8 cellular contexts compared by ENCODE assay signal in the genomic region with DNA sequence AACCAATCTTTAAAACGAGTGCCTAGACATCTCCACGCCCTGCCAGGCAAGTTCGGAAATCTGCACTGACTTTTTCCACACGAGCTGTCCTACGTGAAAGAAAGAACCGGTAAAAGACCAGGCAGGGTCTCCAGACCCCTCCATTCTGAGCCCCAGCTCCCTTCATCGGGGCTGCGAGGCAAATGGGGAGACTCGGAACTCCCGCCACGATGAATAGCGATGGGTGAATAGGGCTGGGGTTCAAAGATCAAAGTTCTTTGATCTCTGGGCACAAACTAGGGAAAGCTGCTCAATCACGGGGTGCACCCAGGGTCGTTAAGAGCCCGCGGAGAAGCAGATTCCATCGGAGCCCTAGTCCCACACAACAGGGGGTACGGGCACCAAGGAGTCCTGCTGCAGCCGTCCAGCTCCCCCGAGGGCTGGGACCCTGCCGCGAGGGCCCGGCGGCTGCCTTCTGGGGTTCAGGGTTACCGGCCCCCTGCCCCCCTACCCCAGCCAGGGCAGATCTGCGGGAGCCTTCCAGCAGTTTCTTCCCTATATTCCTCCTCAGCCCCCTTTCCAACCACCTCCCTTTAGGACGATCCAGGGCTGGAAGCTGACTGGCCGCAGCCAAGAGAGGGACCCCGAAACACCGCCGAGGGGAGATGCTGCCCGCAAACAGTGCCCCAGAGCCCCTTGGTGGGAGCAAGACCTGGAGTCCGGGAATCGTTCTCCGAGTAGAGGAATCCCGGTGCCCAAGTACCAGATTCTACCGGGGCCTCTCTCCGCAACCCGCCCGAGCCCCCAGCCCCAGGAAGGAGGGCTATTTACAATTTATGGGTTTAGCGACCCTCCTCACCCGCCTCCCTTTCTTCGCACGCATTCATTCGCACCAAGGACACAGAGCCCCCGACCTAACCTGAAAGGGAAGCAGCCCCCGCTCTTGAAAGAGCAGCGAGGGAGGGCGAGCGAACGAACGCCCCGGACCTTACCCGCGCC. TPM values are rescaled to one million over a fixed set of nuclear protein-coding genes. Genes with fewer than 3 reads are reported as not detected.
DNase-seq lines count a peak whose midpoint lies in the region; ATAC-seq, FAIRE-seq and TF ChIP-seq lines count a peak whose summit lies in the region.

No MANE protein-coding gene starts in this region.

- H3K9me3 ChIP-seq in A549 (no peaks in the 10 kb centered on the region), muscle layer of duodenum (ENCODE audit: control insufficient read depth in 1 of 2, low read length in 2 of 2) (no peaks in the 10 kb centered on the region)

- peak overlapping the region; percentile 68 for H3K4me3 Mint-ChIP-seq in central memory CD8-positive, alpha-beta T cell

- no peaks in the 10 kb centered on the region for H3K9me3 Mint-ChIP-seq in central memory CD8-positive, alpha-beta T cell

- peak overlapping the region; percentile 55 for H3K4me3 ChIP-seq in A549
- H3K4me3 ChIP-seq in muscle layer of duodenum (ENCODE audit: low read depth in 1 of 2, low read length in 2 of 2) = peak overlapping the region; percentile 83 to 85

- TF ChIP-seq POLR2A in A549 (IDR thresholded peaks at IDR 0.05; ENCODE audit: low read length) = no peak

- peaks cover 23% of the 10 kb centered on the region for H3K4me1 Mint-ChIP-seq in central memory CD8-positive, alpha-beta T cell

- no peak for FAIRE-seq in A549 (lab: Jason Lieb, UNC)

- no peak for TF ChIP-seq CTCF in A549 (IDR thresholded peaks at IDR 0.05)

- peaks cover 4% of the 10 kb centered on the region for H3K36me3 Mint-ChIP-seq in central memory CD8-positive, alpha-beta T cell (ENCODE audit: insufficient read depth)

- H3K36me3 ChIP-seq in muscle layer of duodenum (ENCODE audit: control insufficient read depth in 1 of 2, insufficient read depth in 2 of 2, low read length in 2 of 2) = no peaks in the 10 kb centered on the region

- no peak overlapping the region for H3K27ac Mint-ChIP-seq in central memory CD8-positive, alpha-beta T cell (ENCODE audit: low read depth)

- no peaks in the 10 kb centered on the region for H3K27me3 ChIP-seq in muscle layer of duodenum (ENCODE audit: low read depth, low read length)

- TF ChIP-seq EP300 in A549 (IDR thresholded peaks at IDR 0.05) = no peak
- no peak for TF ChIP-seq EP300 in Ishikawa (IDR thresholded peaks at IDR 0.05; ENCODE audit: borderline replicate concordance)

- DNase-seq in A549 (ENCODE audit: low read depth in 1 of 2, low spot score in 1 of 2) = peak in 1 of 2 experiments; percentile 48
- no peak for DNase-seq in central memory CD8-positive, alpha-beta T cell (ENCODE audit: low spot score in 2 of 2)
- no peak for DNase-seq in NCI-H1694 treated with DMSO at 0.1 percent for 48 hours (lab: John Stamatoyannopoulos, UW)
- DNase-seq in stimulated activated CD4-positive, alpha-beta T cell treated with anti-CD3 and anti-CD28 coated beads, Interleukin-4, amount 100 ng/mL, for 1 hour = no peak

- WGBS in A549 (ENCODE audit: missing lambda C conversion rate) = 2% methylated on average over 52 of the region's 55 CpGs

- H3K27ac ChIP-seq in A549 = peak overlapping the region; percentile 68 to 85
- no peak overlapping the region for H3K27ac ChIP-seq in muscle layer of duodenum (ENCODE audit: low read length)

- ATAC-seq in A549 (peak; percentile 17 to 41; a peak in 5 of 6 replicates), GM21737 (IDR thresholded peaks at IDR 0.05; ENCODE audit: unreplicated experiment) (no peak), HG03469 (IDR thresholded peaks at IDR 0.05; ENCODE audit: unreplicated experiment) (no peak)
- ATAC-seq in central memory CD8-positive, alpha-beta T cell (replicated peaks; ENCODE audit: extremely low read depth, poor library complexity, severe bottlenecking) = no peak

- peaks cover 84% of the 10 kb centered on the region for H3K27me3 Mint-ChIP-seq in central memory CD8-positive, alpha-beta T cell

- TF ChIP-seq RAD21 in A549 (conservative IDR thresholded peaks at IDR 0.05 in 1 of 2, IDR thresholded peaks at IDR 0.05 in 1 of 2) (no peak), Ishikawa (IDR thresholded peaks at IDR 0.05; ENCODE audit: low read depth) (no peak)

- H3K4me1 ChIP-seq in A549 = peaks cover 21% of the 10 kb centered on the region
- peaks cover 4 to 52% of the 10 kb centered on the region in 2 donors for H3K4me1 ChIP-seq in muscle layer of duodenum (ENCODE audit: control insufficient read depth in 1 of 2, insufficient read depth in 2 of 2, low read length in 2 of 2)

- H3K4me2 ChIP-seq in A549 = peak overlapping the region; percentile 96

- CTCF ChIA-PET in A549 (lab: Yijun Ruan, JAX) = interaction anchor here (0.7 to 8.2 kb wide), 17 partner anchors 10 to 247 kb away, joined by 3 to 103 read pairs (median 4); a partner anchor contains a TSS

- POLR2A ChIA-PET in A549 (lab: Yijun Ruan, JAX) = interaction anchor here (0.6 to 1.4 kb wide), 5 partner anchors 19 to 846 kb away, joined by 3 to 5 read pairs (median 3); a partner anchor contains a TSS

TF ChIP-seq in A549, 52 proteins besides CTCF, POLR2A, EP300 and RAD21:
- TF ChIP-seq, protein P1, sequence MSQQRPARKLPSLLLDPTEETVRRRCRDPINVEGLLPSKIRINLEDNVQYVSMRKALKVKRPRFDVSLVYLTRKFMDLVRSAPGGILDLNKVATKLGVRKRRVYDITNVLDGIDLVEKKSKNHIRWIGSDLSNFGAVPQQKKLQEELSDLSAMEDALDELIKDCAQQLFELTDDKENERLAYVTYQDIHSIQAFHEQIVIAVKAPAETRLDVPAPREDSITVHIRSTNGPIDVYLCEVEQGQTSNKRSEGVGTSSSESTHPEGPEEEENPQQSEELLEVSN (IDR thresholded peaks at IDR 0.05; ENCODE audit: borderline replicate concordance, low read depth) = 0 out of 2 replicates have a peak, but pooled peaks have one; percentile 4
- TF ChIP-seq, protein P2, sequence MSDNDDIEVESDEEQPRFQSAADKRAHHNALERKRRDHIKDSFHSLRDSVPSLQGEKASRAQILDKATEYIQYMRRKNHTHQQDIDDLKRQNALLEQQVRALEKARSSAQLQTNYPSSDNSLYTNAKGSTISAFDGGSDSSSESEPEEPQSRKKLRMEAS (IDR thresholded peaks at IDR 0.05) = no peak

TF ChIP-seq in Ishikawa, 13 proteins besides CTCF, POLR2A, EP300 and RAD21:
- TF ChIP-seq ZBTB7A (IDR thresholded peaks at IDR 0.05; ENCODE audit: low read depth) (peak; percentile 45), TAF1 (IDR thresholded peaks at IDR 0.05; ENCODE audit: low read depth) (no peak), EGR1 (IDR thresholded peaks at IDR 0.05) (no peak)

RNA-seq across cellular contexts. Expression of a gene that starts 1.0 kb away (rescaled TPM):
- polyA plus RNA-seq in A549 (2011; rRNA removed) (4.0 and 7.0 TPM in 2 replicates), A549 (2017; fragmentation: RNase III; extraction: RNeasy Plus Mini Kit Qiagen cat#74134 plus additional on column Dnase treatment) (5.0 to 6.4 TPM (median 5.4 TPM) in 3 replicates)
- polyA plus RNA-seq in A549 (2012; cell fraction: cytosol; rRNA removed) = 4.7 and 5.2 TPM in 2 replicates
- polyA plus RNA-seq in A549 (2012; cell fraction: nucleus; rRNA removed) = 11.8 and 14.1 TPM in 2 replicates
- polyA minus RNA-seq in A549 (2011; rRNA and poly(A)+ RNA removed) = 14.2 and 20.3 TPM in 2 replicates

RNA-seq across cellular contexts. Expression of a gene that starts 19.2 kb away (rescaled TPM):
- polyA plus RNA-seq in A549 (2011; rRNA removed) (34.5 and 40.6 TPM in 2 replicates), A549 (2017; fragmentation: RNase III; extraction: RNeasy Plus Mini Kit Qiagen cat#74134 plus additional on column Dnase treatment) (30.5 to 31.7 TPM (median 31.5 TPM) in 3 replicates)
- polyA plus RNA-seq in A549 (2012; cell fraction: cytosol; rRNA removed) = 40.0 and 43.3 TPM in 2 replicates
- 42.4 and 44.8 TPM in 2 replicates for polyA plus RNA-seq in A549 (2012; cell fraction: nucleus; rRNA removed)
- 53.9 and 55.8 TPM in 2 replicates for polyA minus RNA-seq in A549 (2011; rRNA and poly(A)+ RNA removed)

Comparison
In these comparisons a context has a peak if more than half of its experiments do, and no peak if none do; other contexts are left out.
1. ATAC-seq: peak in A549 (2 of 2); none in central memory CD8-positive, alpha-beta T cell (single experiment), GM21737 (single experiment) and HG03469 (single experiment).